ENCODE assay signal across 28 cellular contexts in the genomic region with DNA sequence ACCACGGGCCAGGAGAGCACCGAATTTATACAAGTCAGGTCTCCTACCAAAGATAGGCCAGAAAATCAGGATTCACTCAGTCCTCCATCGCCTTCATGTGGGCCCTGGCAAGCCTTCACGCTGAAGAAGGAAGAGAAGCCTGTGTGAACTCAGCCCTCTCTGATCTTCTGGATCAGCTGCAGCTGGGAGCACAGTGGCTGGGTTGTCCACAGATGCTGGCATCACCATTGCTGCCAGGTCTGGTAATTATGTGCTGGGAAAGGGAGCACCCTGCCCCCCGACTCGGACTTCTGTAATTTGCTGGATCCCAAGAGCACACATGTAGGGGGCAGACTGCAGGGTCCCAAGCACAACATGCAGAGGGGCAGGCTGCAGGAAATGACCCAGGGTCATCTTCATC.
"Had no signal": no experiment of that assay in that cellular context is flagged by ENCODE, and none has a peak within 500 bp of the region (broad histone marks: within the 10 kb centered on the region; RNA-seq: fewer than 3 reads in every experiment).

No MANE protein-coding gene starts in this region.

- H3K9me3 ChIP-seq: breast epithelium had no signal

- H3K36me3 ChIP-seq: breast epithelium, esophagus squamous epithelium, neural progenitor cell, stomach, tibial nerve, WERI-Rb-1 had no signal

- DNase-seq: activated CD4-positive, alpha-beta memory T cell treated with anti-CD3 and anti-CD28 coated beads for 36 hours; activated CD4-positive, alpha-beta T cell treated with anti-CD3 and anti-CD28 coated beads, Interleukin-2, amount 10 ng/mL, durations not matched to agents 24 days and 14 days; activated CD4-positive, CD25-positive, alpha-beta regulatory T cell treated with anti-CD3 and anti-CD28 coated beads, Interleukin-2, amount 50 U/mL, for 72 hours; activated CD8-positive, alpha-beta memory T cell treated with anti-CD3 and anti-CD28 coated beads, Interleukin-2, amount 50 U/mL, for 4 hours; activated gamma-delta T cell; activated naive CD4-positive, alpha-beta T cell treated with anti-CD3 and anti-CD28 coated beads, Interleukin-2, amount 10 ng/mL, durations not matched to agents 7 days and 5 days; activated naive CD8-positive, alpha-beta T cell treated with anti-CD3 and anti-CD28 coated beads, Interleukin-2, amount 10 ng/mL, durations not matched to agents 7 days and 5 days; activated T-cell treated with anti-CD3 and anti-CD28 coated beads, Interleukin-2, amount 50 U/mL, for 1 hour; dermis blood vessel endothelial cell; effector CD8-positive, alpha-beta T cell; esophagus squamous epithelium; foreskin melanocyte; left cardiac atrium; left ventricle myocardium superior; naive thymus-derived CD8-positive, alpha-beta T cell; stimulated activated CD4-positive, alpha-beta T cell treated with anti-CD3 and anti-CD28 coated beads, Interleukin-1b, Interleukin-23, amount 100 ng/mL, for 48 hours; stimulated activated CD4-positive, alpha-beta T cell treated with anti-CD3 and anti-CD28 coated beads, Interleukin-4, amount 100 ng/mL, for 4 hours; stimulated activated CD8-positive, alpha-beta memory T cell treated with anti-CD3 and anti-CD28 coated beads, Interleukin-4, amount 100 ng/mL, for 48 hours; stomach; T-helper 17 cell; T1000; WERI-Rb-1 had no signal

- H3K4me3 ChIP-seq: breast epithelium, esophagus squamous epithelium, neural progenitor cell, smooth muscle cell, stomach, tibial nerve had no signal

- H3K27ac ChIP-seq: breast epithelium, epithelial cell of prostate, esophagus squamous epithelium, neural progenitor cell, stomach, tibial nerve, WERI-Rb-1 had no signal

- H3K4me1 ChIP-seq: breast epithelium, esophagus squamous epithelium, neural progenitor cell had no signal

- H3K27me3 ChIP-seq: breast epithelium, esophagus squamous epithelium, neural progenitor cell, stomach, tibial nerve had no signal

- ATAC-seq: left cardiac atrium; left ventricle myocardium superior; naive thymus-derived CD8-positive, alpha-beta T cell; stimulated activated memory B cell treated with anti-CD40 and anti-IgM and Interleukin-4, amounts not matched to agents 10 μg/mL and 1 μg/mL and 100 μg/mL, for 72 hours; T-helper 17 cell had no signal
